In genomic region chr6:30670760-30671527, GRCh38 we compare ENCODE assay signal across 1 cellular context.
TF ChIP-seq lines count a peak whose summit lies in the region.

No MANE protein-coding gene starts in this region.

TF ChIP-seq in IMR-90, 13 proteins besides CTCF, POLR2A, EP300 and RAD21 (continued from another document):
- TF ChIP-seq ELK1 (IDR thresholded peaks at IDR 0.05; ENCODE audit: borderline replicate concordance, low read depth, low read length), result no peak
- TF ChIP-seq FOS (IDR thresholded peaks at IDR 0.05; ENCODE audit: low read depth, low read length), result no peak
- TF ChIP-seq RCOR1 (IDR thresholded peaks at IDR 0.05; ENCODE audit: insufficient replicate concordance, low read length), result no peak
